Comparison of ENCODE assay signal across 9 cellular contexts in the genomic region with DNA sequence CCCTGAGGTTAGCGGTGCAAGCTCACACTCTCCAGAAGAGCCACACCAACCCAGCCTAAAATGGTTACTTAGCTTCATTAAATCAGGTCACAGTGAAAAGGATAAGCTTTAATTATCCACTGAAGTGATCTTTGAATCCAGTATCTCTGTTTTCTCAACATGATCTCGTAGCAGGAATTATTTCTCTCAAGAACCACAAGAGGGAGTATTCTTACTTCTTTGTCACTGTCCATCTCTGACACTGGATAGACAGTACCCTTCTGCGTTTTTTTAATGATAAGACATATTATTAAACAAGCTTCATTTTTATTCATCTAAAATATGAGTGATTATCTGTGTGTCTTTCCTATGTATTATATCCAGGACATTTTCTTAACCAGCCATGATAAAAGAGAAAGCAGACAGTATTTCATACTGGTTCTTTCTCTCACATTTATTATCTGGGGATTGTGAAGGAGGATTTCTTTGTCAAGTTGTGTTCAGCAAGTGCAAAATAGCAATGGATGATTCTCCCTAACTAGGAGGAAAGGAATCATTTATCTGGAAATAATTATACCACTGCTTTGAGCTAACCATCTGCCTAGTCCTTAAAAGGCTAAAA.
DNase-seq lines count a peak whose midpoint lies in the region; ATAC-seq, FAIRE-seq and TF ChIP-seq lines count a peak whose summit lies in the region.
"Had no signal": no experiment of that assay in that cellular context is flagged by ENCODE, and none has a peak within 500 bp of the region (broad histone marks: within the 10 kb centered on the region; RNA-seq: fewer than 3 reads in every experiment).

No MANE protein-coding gene starts in this region.

- no peaks in the 10 kb centered on the region for H3K4me1 Mint-ChIP-seq in CD4-positive, alpha-beta T cell (ENCODE audit: low read depth)
- H3K4me1 Mint-ChIP-seq in mesothelial cell of epicardium: peaks cover 7% of the 10 kb centered on the region
- H3K4me1 Mint-ChIP-seq: IgD-negative memory B cell had no signal

- H3K27ac ChIP-seq in CD4-positive, alpha-beta T cell (ENCODE audit: low read depth, low read length): no peak overlapping the region
- H3K27ac ChIP-seq in dorsolateral prefrontal cortex: peak overlapping the region in 58 of 59 donors; percentile 1 to 90 (median 72)

- H3K36me3 Mint-ChIP-seq in CD4-positive, alpha-beta T cell (ENCODE audit: low read depth): no peaks in the 10 kb centered on the region
- H3K36me3 Mint-ChIP-seq in mesothelial cell of epicardium: no peaks in the 10 kb centered on the region

- CTCF ChIA-PET in CD4-positive, alpha-beta T cell (lab: Charles Lee): interaction anchor here (1.0 kb wide), 1 partner anchor 149 kb away, joined by 4 read pairs; no protein-coding TSS in a partner anchor

- DNase-seq in CD4-positive, alpha-beta T cell: no peak
- peak; percentile 6 for DNase-seq in GM19239 (ENCODE audit: insufficient read length, low spot score)
- DNase-seq in HT1080 (ENCODE audit: low read depth): peak; percentile 48
- DNase-seq in OCI-M1 (lab: John Stamatoyannopoulos, UW): peak; percentile 71
- DNase-seq in dorsolateral prefrontal cortex: no peak
- no peak for DNase-seq in mesothelial cell of epicardium (ENCODE audit: low spot score in 2 of 2, unreplicated experiment in 2 of 2)
- no peak for DNase-seq in UCSD-AML1 (lab: John Stamatoyannopoulos, UW; ENCODE audit: unreplicated experiment)

- no peak for ATAC-seq in CD4-positive, alpha-beta T cell (ENCODE audit: poor library complexity)
- ATAC-seq in HG02642 (IDR thresholded peaks at IDR 0.05; ENCODE audit: poor library complexity, unreplicated experiment): no peak

- peaks cover 5% of the 10 kb centered on the region for H3K27me3 ChIP-seq in CD4-positive, alpha-beta T cell (ENCODE audit: control insufficient read depth, insufficient read depth, low read length)
- no peaks in the 10 kb centered on the region for H3K27me3 ChIP-seq in dorsolateral prefrontal cortex

- FAIRE-seq in GM19239 (lab: Jason Lieb, UNC): peak; percentile 84

- POLR2A ChIA-PET in CD4-positive, alpha-beta T cell (lab: Charles Lee): no interaction called here

- H3K4me3 Mint-ChIP-seq in CD4-positive, alpha-beta T cell: no peak overlapping the region
- no peak overlapping the region for H3K4me3 Mint-ChIP-seq in mesothelial cell of epicardium
- H3K4me3 Mint-ChIP-seq: IgD-negative memory B cell had no signal

- H3K9me3 Mint-ChIP-seq in CD4-positive, alpha-beta T cell: no peaks in the 10 kb centered on the region
- no peaks in the 10 kb centered on the region for H3K9me3 Mint-ChIP-seq in mesothelial cell of epicardium
- H3K9me3 Mint-ChIP-seq: IgD-negative memory B cell had no signal

- TF ChIP-seq CTCF in CD4-positive, alpha-beta T cell (IDR thresholded peaks at IDR 0.05): peak; percentile 76
- peak; percentile 63 to 94 (median 82) for TF ChIP-seq CTCF in dorsolateral prefrontal cortex (IDR thresholded peaks at IDR 0.05 in 54 of 56, conservative IDR thresholded peaks at IDR 0.05 in 2 of 56; ENCODE audit: low read depth in 1 of 56, partially characterized antibody in 56 of 56)
- peak; percentile 50 for TF ChIP-seq CTCF in mesothelial cell of epicardium (IDR thresholded peaks at IDR 0.05; ENCODE audit: unreplicated experiment)

- peaks cover 22% of the 10 kb centered on the region for H3K27me3 Mint-ChIP-seq in CD4-positive, alpha-beta T cell
- no peaks in the 10 kb centered on the region for H3K27me3 Mint-ChIP-seq in mesothelial cell of epicardium (ENCODE audit: low read depth)

- H3K4me3 ChIP-seq in dorsolateral prefrontal cortex: peak overlapping the region in 11 of 59 donors; percentile 4 to 39 (median 18)

- H3K9me3 ChIP-seq in CD4-positive, alpha-beta T cell (ENCODE audit: control insufficient read depth, low read length): no peaks in the 10 kb centered on the region

- H3K27ac Mint-ChIP-seq in CD4-positive, alpha-beta T cell: no peak overlapping the region
- no peak overlapping the region for H3K27ac Mint-ChIP-seq in mesothelial cell of epicardium
- H3K27ac Mint-ChIP-seq: IgD-negative memory B cell had no signal

- intact Hi-C loops in CD4-positive, alpha-beta T cell (cut with DNase I, micrococcal nuclease): loop anchor here (5.0 to 10.0 kb wide), 4 partner anchors 150 to 273 kb away; no protein-coding TSS in a partner anchor
- intact Hi-C loops in dorsolateral prefrontal cortex (cut with DNase I): loop anchor here (2.0 to 10.0 kb wide), 3 partner anchors 31 to 157 kb away; no protein-coding TSS in a partner anchor

Comparison
In these comparisons a context has a peak if more than half of its experiments do, and no peak if none do; other contexts are left out.
1. DNase-seq: peak in GM19239 (single experiment), HT1080 (single experiment) and OCI-M1 (single experiment); none in CD4-positive, alpha-beta T cell (0 of 10), dorsolateral prefrontal cortex (0 of 10), mesothelial cell of epicardium (0 of 2) and UCSD-AML1 (single experiment).
2. Peak in every context shown above with its lines, with median percentiles within 50 percentile points of each other: CTCF ChIP-seq.